Comparison of ENCODE assay signal across 23 cellular contexts in genomic region chr1:221760895-221761294, GRCh38. TPM values are rescaled to one million over a fixed set of nuclear protein-coding genes. Genes with fewer than 3 reads are reported as not detected.
DNase-seq lines count a peak whose midpoint lies in the region; ATAC-seq and TF ChIP-seq lines count a peak whose summit lies in the region.
"Had no signal": no experiment of that assay in that cellular context is flagged by ENCODE, and none has a peak within 500 bp of the region (broad histone marks: within the 10 kb centered on the region; RNA-seq: fewer than 3 reads in every experiment).

No MANE protein-coding gene starts in this region.

- peak overlapping the region; percentile 69 for H3K27ac Mint-ChIP-seq in activated naive CD8-positive, alpha-beta T cell treated with anti-CD3 and anti-CD28 coated beads for 36 hours
- H3K27ac Mint-ChIP-seq: activated naive CD4-positive, alpha-beta T cell treated with anti-CD3 and anti-CD28 coated beads, Interleukin-2, amount 50 U/mL, for 72 hours had no signal

- TF ChIP-seq POLR2A in lower leg skin (IDR thresholded peaks at IDR 0.05) (no peak), ovary (IDR thresholded peaks at IDR 0.05) (no peak)

- H3K27ac ChIP-seq in ovary, result no peak overlapping the region
- H3K27ac ChIP-seq: BLaER1, gastrocnemius medialis, right atrium auricular region, testis, vagina had no signal

- 84 to 88% methylated on average over 3 of the region's 3 CpGs for WGBS in lower leg skin, 2 donors
- WGBS in ovary, 3 donors, result 46 to 51% (median 47%) methylated on average over 3 of the region's 3 CpGs

- H3K9me3 ChIP-seq in ovary, result no peaks in the 10 kb centered on the region
- H3K9me3 ChIP-seq: BLaER1, Caco-2, gastrocnemius medialis, right atrium auricular region, testis, vagina had no signal

- no peak overlapping the region for H3K4me3 Mint-ChIP-seq in activated naive CD8-positive, alpha-beta T cell treated with anti-CD3 and anti-CD28 coated beads for 36 hours

- TF ChIP-seq EP300 in ovary (IDR thresholded peaks at IDR 0.05), result no peak

- H3K4me1 ChIP-seq in ovary (ENCODE audit: insufficient read depth), result peaks cover 5% of the 10 kb centered on the region
- H3K4me1 ChIP-seq: BLaER1, Caco-2, right atrium auricular region, vagina had no signal

- ATAC-seq in GM18517 (IDR thresholded peaks at IDR 0.05; ENCODE audit: unreplicated experiment) (peak; percentile 1), GM21360 (IDR thresholded peaks at IDR 0.05; ENCODE audit: unreplicated experiment) (peak; percentile 3), HG03378 (IDR thresholded peaks at IDR 0.05; ENCODE audit: unreplicated experiment) (peak; percentile 1)
- ATAC-seq: esophagus mucosa, gastrocnemius medialis had no signal

- intact Hi-C loops in lower leg skin (cut with DNase I; ENCODE audit: low total_unique reads) (no loop called here), ovary (cut with DNase I) (no loop called here)

- no peak for TF ChIP-seq CTCF in lower leg skin (IDR thresholded peaks at IDR 0.05)
- no peak for TF ChIP-seq CTCF in ovary (IDR thresholded peaks at IDR 0.05)

- no peaks in the 10 kb centered on the region for H3K36me3 ChIP-seq in ovary
- H3K36me3 ChIP-seq: BLaER1, gastrocnemius medialis, right atrium auricular region, vagina had no signal

- H3K27me3 ChIP-seq in ovary, result no peaks in the 10 kb centered on the region
- H3K27me3 ChIP-seq: BLaER1, gastrocnemius medialis, right atrium auricular region, testis, vagina had no signal

- H3K9me3 Mint-ChIP-seq in activated naive CD8-positive, alpha-beta T cell treated with anti-CD3 and anti-CD28 coated beads for 36 hours, result peaks cover 8% of the 10 kb centered on the region

- H3K4me1 Mint-ChIP-seq in activated naive CD8-positive, alpha-beta T cell treated with anti-CD3 and anti-CD28 coated beads for 36 hours, result peaks cover 39% of the 10 kb centered on the region

- H3K4me3 ChIP-seq in lower leg skin (ENCODE audit: low read depth, poor library complexity, severe bottlenecking), result no peak overlapping the region
- H3K4me3 ChIP-seq in ovary, result no peak overlapping the region
- H3K4me3 ChIP-seq: BLaER1, gastrocnemius medialis, right atrium auricular region, testis, vagina had no signal

- DNase-seq in activated naive CD8-positive, alpha-beta T cell treated with anti-CD3 and anti-CD28 coated beads for 36 hours, result no peak
- no peak for DNase-seq in NCI-H524 (lab: John Stamatoyannopoulos, UW)
- DNase-seq in lower leg skin (ENCODE audit: low spot score in 2 of 2), result no peak
- DNase-seq in kidney tubule cell (ENCODE audit: low spot score), result no peak
- DNase-seq in ovary, result no peak
- DNase-seq: activated CD4-positive, CD25-positive, alpha-beta regulatory T cell treated with anti-CD3 and anti-CD28 coated beads, Interleukin-2, amount 50 U/mL, for 72 hours; Caco-2; effector CD8-positive, alpha-beta T cell; gastrocnemius medialis; hypothalamus; NCI-H2081; NK-92 treated with Interleukin-12 subunit alpha and Interleukin-12 subunit beta, amount 100 ng/mL, for 24 hours; occipital lobe; stimulated activated CD8-positive, alpha-beta memory T cell treated with anti-CD3 and anti-CD28 coated beads, Interleukin-4, amount 100 ng/mL, for 48 hours; testis had no signal

- peaks cover 18% of the 10 kb centered on the region for H3K36me3 Mint-ChIP-seq in activated naive CD8-positive, alpha-beta T cell treated with anti-CD3 and anti-CD28 coated beads for 36 hours

- H3K27me3 Mint-ChIP-seq in activated naive CD8-positive, alpha-beta T cell treated with anti-CD3 and anti-CD28 coated beads for 36 hours, result no peaks in the 10 kb centered on the region

RNA-seq across cellular contexts. Expression of gene DUSP10, which starts 19.0 kb away (rescaled TPM):
- total RNA-seq in activated naive CD8-positive, alpha-beta T cell treated with anti-CD3 and anti-CD28 coated beads for 36 hours, result 10 to 100 TPM; 32.7 to 33.0 TPM
- 10 to 100 TPM; 11.8 to 20.9 (median 14.6) TPM for total RNA-seq in lower leg skin
- 1 to 10 TPM in 6 of 7 donors, under 1 TPM in 1; 0.81 to 8.5 (median 2.0) TPM for total RNA-seq in ovary
- 1 to 10 TPM; 1.7 to 5.5 TPM for polyA plus RNA-seq in ovary
